ENCODE assay signal across 13 cellular contexts in genomic region chr14:90644882-90645281, GRCh38.
DNase-seq lines count a peak whose midpoint lies in the region; ATAC-seq and TF ChIP-seq lines count a peak whose summit lies in the region.
"Had no signal": no experiment of that assay in that cellular context is flagged by ENCODE, and none has a peak within 500 bp of the region (broad histone marks: within the 10 kb centered on the region; RNA-seq: fewer than 3 reads in every experiment).

No MANE protein-coding gene starts in this region.

- H3K36me3 ChIP-seq in neuronal stem cell (replicated peaks in 1 of 2; ENCODE audit: control insufficient read depth in 2 of 2, insufficient read depth in 2 of 2, low read length in 2 of 2) (peaks cover 0 to 16% of the 10 kb centered on the region in 2 donors), prostate gland (no peaks in the 10 kb centered on the region), PC-3 (ENCODE audit: low read depth, low read length) (no peaks in the 10 kb centered on the region)

- POLR2A ChIA-PET in PC-3 (lab: Charles Lee; ENCODE audit: unreplicated experiment), result interaction anchor here (0.6 kb wide), 1 partner anchor 138 kb away, joined by 5 read pairs; no protein-coding TSS in a partner anchor

- H3K9ac ChIP-seq in neuronal stem cell (ENCODE audit: low read depth, low read length, poor library complexity), result no peak overlapping the region
- H3K9ac ChIP-seq in PC-3 (ENCODE audit: low read length), result no peak overlapping the region

- DNase-seq in AG20443 (ENCODE audit: low spot score) (peak; percentile 70), NOMO-1 treated with DMSO at 0.1 percent for 48 hours (lab: John Stamatoyannopoulos, UW; ENCODE audit: unreplicated experiment) (peak; percentile 82), fibroblast of peridontal ligament (ENCODE audit: extremely low read depth) (peak; percentile 90), neuronal stem cell (ENCODE audit: low spot score) (no peak), globus pallidus (ENCODE audit: low spot score) (no peak), prostate gland (ENCODE audit: low spot score) (no peak), islet precursor cell (no peak), PC-3 (no peak)
- DNase-seq: activated CD8-positive, alpha-beta T cell treated with anti-CD3 and anti-CD28 coated beads for 36 hours; activated naive CD8-positive, alpha-beta T cell treated with anti-CD3 and anti-CD28 coated beads, Interleukin-2, amount 10 ng/mL, durations not matched to agents 7 days and 5 days; C1 segment of cervical spinal cord; left colon; NCI-H345 had no signal

- intact Hi-C loops in prostate gland (cut with DNase I) (no loop called here), PC-3 (cut with micrococcal nuclease) (no loop called here)

- H2BK15ac ChIP-seq in neuronal stem cell (ENCODE audit: low read length), result no peak overlapping the region

- no peak overlapping the region for H3K18ac ChIP-seq in neuronal stem cell (ENCODE audit: low read length)

- no peak overlapping the region for H3K14ac ChIP-seq in neuronal stem cell (ENCODE audit: low read length)

- H2AFZ ChIP-seq in neuronal stem cell (ENCODE audit: low read length), result no peak overlapping the region
- no peak overlapping the region for H2AFZ ChIP-seq in PC-3 (ENCODE audit: low read length)

- H4K91ac ChIP-seq in neuronal stem cell (ENCODE audit: low read depth, low read length, poor library complexity), result no peak overlapping the region

- no peak overlapping the region for H3K4ac ChIP-seq in neuronal stem cell (ENCODE audit: low read length)

- H3K79me1 ChIP-seq in neuronal stem cell (ENCODE audit: low read depth, low read length), result no peaks in the 10 kb centered on the region

- H3K23ac ChIP-seq in neuronal stem cell (ENCODE audit: low read depth, low read length, poor library complexity), result no peak overlapping the region

- TF ChIP-seq CTCF in prostate gland (IDR thresholded peaks at IDR 0.05) (no peak), PC-3 (conservative IDR thresholded peaks at IDR 0.05; ENCODE audit: low read depth, low read length) (no peak)

- H3K4me3 ChIP-seq in neuronal stem cell (ENCODE audit: low read length in 2 of 2) (no peak overlapping the region), prostate gland (no peak overlapping the region), PC-3 (ENCODE audit: low read length) (no peak overlapping the region)

- no peak overlapping the region for H2AK5ac ChIP-seq in neuronal stem cell (ENCODE audit: low read depth, low read length)

- no CpG with 5 or more reads among the region's 4 CpGs for WGBS in neuronal stem cell (ENCODE audit: extremely low coverage in 2 of 2, insufficient read length in 2 of 2, insufficient replicate concordance in 1 of 2), 2 donors
- 86% methylated on average over 4 of the region's 4 CpGs for WGBS in prostate gland

- BruUV-seq in PC-3 (replicated peaks; lab: Mats Ljungman, UMichigan), result no TSS peak

- CTCF ChIA-PET in PC-3 (lab: Charles Lee), result no interaction called here

- no peak overlapping the region for H2BK12ac ChIP-seq in neuronal stem cell (ENCODE audit: low read length)

- H3K27me3 ChIP-seq in neuronal stem cell (ENCODE audit: control insufficient read depth in 3 of 3, insufficient read depth in 3 of 3, low read depth in 1 of 3, low read length in 3 of 3) (no peaks in the 10 kb centered on the region), prostate gland (replicated peaks; ENCODE audit: insufficient read depth) (no peaks in the 10 kb centered on the region), PC-3 (ENCODE audit: low read length) (no peaks in the 10 kb centered on the region)

- no peak for TF ChIP-seq POLR2A in prostate gland (IDR thresholded peaks at IDR 0.05)

- H3K4me2 ChIP-seq in neuronal stem cell (ENCODE audit: insufficient read depth, low read length, poor library complexity, severe bottlenecking) (no peak overlapping the region), PC-3 (ENCODE audit: low read length) (no peak overlapping the region)

- H2BK5ac ChIP-seq in neuronal stem cell (ENCODE audit: low read length), result no peak overlapping the region

- H4K20me1 ChIP-seq in PC-3 (ENCODE audit: low read length), result no peaks in the 10 kb centered on the region

- ATAC-seq in PC-3, result no peak
- ATAC-seq: activated CD8-positive, alpha-beta T cell treated with anti-CD3 and anti-CD28 coated beads for 36 hours; left colon had no signal

- H3K27ac ChIP-seq in neuronal stem cell (replicated peaks; ENCODE audit: low read length) (peak overlapping the region; percentile 69), prostate gland (no peak overlapping the region), PC-3 (ENCODE audit: low read length) (no peak overlapping the region)

- no peaks in the 10 kb centered on the region for H3F3A ChIP-seq in PC-3 (ENCODE audit: low read length, unreplicated experiment)

- no peaks in the 10 kb centered on the region for H3K9me2 ChIP-seq in PC-3 (replicated peaks; ENCODE audit: low read length)

- no peaks in the 10 kb centered on the region for H3K9me3 ChIP-seq in neuronal stem cell (replicated peaks in 1 of 2; ENCODE audit: control insufficient read depth in 2 of 2, insufficient read depth in 1 of 2, low read depth in 1 of 2, low read length in 2 of 2)
- H3K9me3 ChIP-seq in prostate gland, result no peaks in the 10 kb centered on the region
- H3K9me3 ChIP-seq in PC-3 (ENCODE audit: low read length), result no peaks in the 10 kb centered on the region

- H4K8ac ChIP-seq in neuronal stem cell (ENCODE audit: low read depth, low read length), result no peak overlapping the region

- H3K4me1 ChIP-seq in neuronal stem cell (ENCODE audit: control insufficient read depth in 2 of 2, insufficient read depth in 1 of 2, low read depth in 1 of 2, low read length in 2 of 2) (peaks cover 30 to 39% of the 10 kb centered on the region in 2 donors), prostate gland (replicated peaks) (no peaks in the 10 kb centered on the region), PC-3 (ENCODE audit: insufficient read depth, low read length) (peaks cover 12% of the 10 kb centered on the region)

- H3K79me2 ChIP-seq in PC-3 (ENCODE audit: low read length), result no peaks in the 10 kb centered on the region

- H2BK120ac ChIP-seq in neuronal stem cell (ENCODE audit: low read depth, low read length), result no peak overlapping the region

Comparison
In these comparisons a context has a peak if more than half of its experiments do, and no peak if none do; other contexts are left out.
1. DNase-seq: peak in AG20443 (single experiment), NOMO-1 treated with DMSO at 0.1 percent for 48 hours (single experiment) and fibroblast of peridontal ligament (single experiment); none in neuronal stem cell (single experiment), globus pallidus (single experiment), prostate gland (single experiment), islet precursor cell (single experiment) and PC-3 (single experiment).